8 cellular contexts compared by ENCODE assay signal in genomic region chr1:1059494-1060280, GRCh38. TPM values are rescaled to one million over a fixed set of nuclear protein-coding genes. Genes with fewer than 3 reads are reported as not detected.
DNase-seq lines count a peak whose midpoint lies in the region; ATAC-seq and TF ChIP-seq lines count a peak whose summit lies in the region.

No MANE protein-coding gene starts in this region.

- POLR2A ChIA-PET in activated CD4-positive, alpha-beta T cell treated with anti-CD3 and anti-CD28 coated beads, Interleukin-2, amount 10 ng/mL, durations not matched to agents 7 days and 5 days (lab: Charles Lee): no interaction called here

- H3K36me3 Mint-ChIP-seq in activated CD4-positive, alpha-beta T cell treated with anti-CD3 and anti-CD28 coated beads, Interleukin-2, amount 10 ng/mL, durations not matched to agents 7 days and 5 days (ENCODE audit: low read depth): no peaks in the 10 kb centered on the region
- H3K36me3 Mint-ChIP-seq in dendritic cell treated with granulocyte-macrophage colony-stimulating factor and Interleukin-4, amounts not matched to agents 40 ng/mL and 50 ng/mL, for 4 days (ENCODE audit: low read depth): peaks cover 9% of the 10 kb centered on the region

- 8 to 9% methylated on average over 18 to 27 of the region's 69 CpGs for WGBS in lower leg skin, 2 donors

- peak; percentile 95 for DNase-seq in 8988T
- peak; percentile 41 for DNase-seq in NCI-H2227 treated with DMSO at 0.1 percent for 48 hours (lab: John Stamatoyannopoulos, UW)
- peak; percentile 92 for DNase-seq in activated CD4-positive, alpha-beta T cell treated with anti-CD3 and anti-CD28 coated beads, Interleukin-2, amount 10 ng/mL, durations not matched to agents 7 days and 5 days
- DNase-seq in lower leg skin (ENCODE audit: low spot score in 2 of 2): peak; percentile 80 to 96
- peak; percentile 85 to 93 for DNase-seq in stimulated activated CD4-positive, alpha-beta T cell treated with anti-CD3 and anti-CD28 coated beads, Interleukin-4, amount 100 ng/mL, for 48 hours (ENCODE audit: low read depth in 2 of 2)

- TF ChIP-seq POLR2A in lower leg skin (IDR thresholded peaks at IDR 0.05): no peak

- H3K27ac Mint-ChIP-seq in activated CD4-positive, alpha-beta T cell treated with anti-CD3 and anti-CD28 coated beads, Interleukin-2, amount 10 ng/mL, durations not matched to agents 7 days and 5 days: peak overlapping the region; percentile 36
- H3K27ac Mint-ChIP-seq in dendritic cell treated with granulocyte-macrophage colony-stimulating factor and Interleukin-4, amounts not matched to agents 40 ng/mL and 50 ng/mL, for 4 days: no peak overlapping the region

- peak overlapping the region; percentile 70 for H3K4me3 Mint-ChIP-seq in activated CD4-positive, alpha-beta T cell treated with anti-CD3 and anti-CD28 coated beads, Interleukin-2, amount 10 ng/mL, durations not matched to agents 7 days and 5 days
- peak overlapping the region; percentile 70 for H3K4me3 Mint-ChIP-seq in dendritic cell treated with granulocyte-macrophage colony-stimulating factor and Interleukin-4, amounts not matched to agents 40 ng/mL and 50 ng/mL, for 4 days

- H3K9me3 Mint-ChIP-seq in activated CD4-positive, alpha-beta T cell treated with anti-CD3 and anti-CD28 coated beads, Interleukin-2, amount 10 ng/mL, durations not matched to agents 7 days and 5 days: no peaks in the 10 kb centered on the region
- H3K9me3 Mint-ChIP-seq in dendritic cell treated with granulocyte-macrophage colony-stimulating factor and Interleukin-4, amounts not matched to agents 40 ng/mL and 50 ng/mL, for 4 days: no peaks in the 10 kb centered on the region

- CTCF ChIA-PET in activated CD4-positive, alpha-beta T cell treated with anti-CD3 and anti-CD28 coated beads, Interleukin-2, amount 10 ng/mL, durations not matched to agents 7 days and 5 days (lab: Charles Lee): interaction anchor here (1.2 to 1.8 kb wide), 9 partner anchors 16 to 312 kb away, joined by 3 to 15 read pairs (median 4); partner anchors contain the start of gene C1orf159

- TF ChIP-seq CTCF in lower leg skin (IDR thresholded peaks at IDR 0.05): no peak

- ATAC-seq in GM18502 (IDR thresholded peaks at IDR 0.05; ENCODE audit: poor library complexity, unreplicated experiment) (peak; percentile 69), HG02981 (IDR thresholded peaks at IDR 0.05; ENCODE audit: unreplicated experiment) (peak; percentile 56)

- H3K27me3 Mint-ChIP-seq in activated CD4-positive, alpha-beta T cell treated with anti-CD3 and anti-CD28 coated beads, Interleukin-2, amount 10 ng/mL, durations not matched to agents 7 days and 5 days: peaks cover 17% of the 10 kb centered on the region
- peaks cover 75% of the 10 kb centered on the region for H3K27me3 Mint-ChIP-seq in dendritic cell treated with granulocyte-macrophage colony-stimulating factor and Interleukin-4, amounts not matched to agents 40 ng/mL and 50 ng/mL, for 4 days

- peaks cover 34% of the 10 kb centered on the region for H3K4me1 Mint-ChIP-seq in activated CD4-positive, alpha-beta T cell treated with anti-CD3 and anti-CD28 coated beads, Interleukin-2, amount 10 ng/mL, durations not matched to agents 7 days and 5 days
- H3K4me1 Mint-ChIP-seq in dendritic cell treated with granulocyte-macrophage colony-stimulating factor and Interleukin-4, amounts not matched to agents 40 ng/mL and 50 ng/mL, for 4 days (ENCODE audit: low read depth): peaks cover 54% of the 10 kb centered on the region

- intact Hi-C loops in dendritic cell treated with granulocyte-macrophage colony-stimulating factor and Interleukin-4, amounts not matched to agents 40 ng/mL and 50 ng/mL, for 4 days (cut with micrococcal nuclease): no loop called here
- intact Hi-C loops in lower leg skin (cut with DNase I; ENCODE audit: low total_unique reads): loop anchor here (5.0 kb wide), 1 partner anchor 72 kb away; no protein-coding TSS in a partner anchor

- peak overlapping the region; percentile 10 for H3K4me3 ChIP-seq in lower leg skin (ENCODE audit: low read depth, poor library complexity, severe bottlenecking)

RNA-seq across cellular contexts. Expression of gene RNF223, which starts 14.4 kb away (rescaled TPM):
- not detected for total RNA-seq in activated CD4-positive, alpha-beta T cell treated with anti-CD3 and anti-CD28 coated beads, Interleukin-2, amount 10 ng/mL, durations not matched to agents 7 days and 5 days
- 10 to 100 TPM in 2 of 4 donors, 1 to 10 TPM in 2; 9.4 to 19.5 (median 10.5) TPM for total RNA-seq in lower leg skin

RNA-seq across cellular contexts. Expression of gene AGRN, which starts 39.8 kb away (rescaled TPM):
- 1 to 10 TPM; 7.4 to 8.3 TPM for total RNA-seq in activated CD4-positive, alpha-beta T cell treated with anti-CD3 and anti-CD28 coated beads, Interleukin-2, amount 10 ng/mL, durations not matched to agents 7 days and 5 days
- total RNA-seq in lower leg skin: 10 to 100 TPM; 36.9 to 55.8 (median 54.6) TPM

RNA-seq across cellular contexts. Expression of gene ISG15, which starts 46.4 kb away (rescaled TPM):
- 100 to 1,000 TPM; 237 to 332 TPM for total RNA-seq in activated CD4-positive, alpha-beta T cell treated with anti-CD3 and anti-CD28 coated beads, Interleukin-2, amount 10 ng/mL, durations not matched to agents 7 days and 5 days
- total RNA-seq in lower leg skin: 10 to 100 TPM in 1 of 4 donors, 1 to 10 TPM in 3; 3.6 to 12.9 (median 6.0) TPM

RNA-seq across cellular contexts. Expression of gene C1orf159, which starts 56.2 kb away (rescaled TPM):
- 10 to 100 TPM; 18.0 to 22.0 TPM for total RNA-seq in activated CD4-positive, alpha-beta T cell treated with anti-CD3 and anti-CD28 coated beads, Interleukin-2, amount 10 ng/mL, durations not matched to agents 7 days and 5 days
- total RNA-seq in lower leg skin: 10 to 100 TPM; 16.1 to 36.0 (median 21.5) TPM

RNA-seq across cellular contexts. Expression of gene HES4, which starts 59.8 kb away (rescaled TPM):
- total RNA-seq in activated CD4-positive, alpha-beta T cell treated with anti-CD3 and anti-CD28 coated beads, Interleukin-2, amount 10 ng/mL, durations not matched to agents 7 days and 5 days: under 1 TPM; 0.42 to 0.46 TPM
- 10 to 100 TPM; 30.4 to 70.4 (median 40.9) TPM for total RNA-seq in lower leg skin

Comparison
In these comparisons a context has a peak if more than half of its experiments do, and no peak if none do; other contexts are left out.
1. Peak in every context shown above with its lines: DNase-seq, ATAC-seq and H3K4me3 ChIP-seq.
2. DNase-seq: peak in every context shown above with its lines; median percentile 95 in 8988T; 92 in activated CD4-positive, alpha-beta T cell treated with anti-CD3 and anti-CD28 coated beads, Interleukin-2, amount 10 ng/mL, durations not matched to agents 7 days and 5 days; 89 in stimulated activated CD4-positive, alpha-beta T cell treated with anti-CD3 and anti-CD28 coated beads, Interleukin-4, amount 100 ng/mL, for 48 hours; 88 in lower leg skin; 41 in NCI-H2227 treated with DMSO at 0.1 percent for 48 hours.
3. RNA of gene RNF223, which starts 14.4 kb away (total RNA-seq): 9.4 to 19.5 TPM in lower leg skin; not detected in activated CD4-positive, alpha-beta T cell treated with anti-CD3 and anti-CD28 coated beads, Interleukin-2, amount 10 ng/mL, durations not matched to agents 7 days and 5 days; every median in the first group is over 10 times any median in the second.
4. RNA of gene AGRN, which starts 39.8 kb away (total RNA-seq): 36.9 to 55.8 TPM in lower leg skin; 7.4 to 8.3 TPM in activated CD4-positive, alpha-beta T cell treated with anti-CD3 and anti-CD28 coated beads, Interleukin-2, amount 10 ng/mL, durations not matched to agents 7 days and 5 days; every median in the first group is over 4 times any median in the second.
5. RNA of gene ISG15, which starts 46.4 kb away (total RNA-seq): 237 to 332 TPM in activated CD4-positive, alpha-beta T cell treated with anti-CD3 and anti-CD28 coated beads, Interleukin-2, amount 10 ng/mL, durations not matched to agents 7 days and 5 days; 3.6 to 12.9 TPM in lower leg skin; every median in the first group is over 10 times any median in the second.